ENCODE assay signal across 8 cellular contexts in genomic region chr5:176447982-176448608, GRCh38. TPM values are rescaled to one million over a fixed set of nuclear protein-coding genes. Genes with fewer than 3 reads are reported as not detected.
DNase-seq lines count a peak whose midpoint lies in the region; ATAC-seq and TF ChIP-seq lines count a peak whose summit lies in the region.

A gene with protein sequence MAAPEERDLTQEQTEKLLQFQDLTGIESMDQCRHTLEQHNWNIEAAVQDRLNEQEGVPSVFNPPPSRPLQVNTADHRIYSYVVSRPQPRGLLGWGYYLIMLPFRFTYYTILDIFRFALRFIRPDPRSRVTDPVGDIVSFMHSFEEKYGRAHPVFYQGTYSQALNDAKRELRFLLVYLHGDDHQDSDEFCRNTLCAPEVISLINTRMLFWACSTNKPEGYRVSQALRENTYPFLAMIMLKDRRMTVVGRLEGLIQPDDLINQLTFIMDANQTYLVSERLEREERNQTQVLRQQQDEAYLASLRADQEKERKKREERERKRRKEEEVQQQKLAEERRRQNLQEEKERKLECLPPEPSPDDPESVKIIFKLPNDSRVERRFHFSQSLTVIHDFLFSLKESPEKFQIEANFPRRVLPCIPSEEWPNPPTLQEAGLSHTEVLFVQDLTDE (plus strand): TSS chr5:176448385. CDS start chr5:176448408, 23 bp downstream.

- H3K4me3 ChIP-seq in astrocyte of the cerebellum (ENCODE audit: low read depth, low read length), result peak within 1 kb of the TSS; percentile 99
- peak within 1 kb of the TSS; percentile 100 for H3K4me3 ChIP-seq in rectal smooth muscle tissue (ENCODE audit: low read length)
- H3K4me3 ChIP-seq in aorta (ENCODE audit: low read length in 2 of 2), result peak within 1 kb of the TSS; percentile 68 to 95

- ATAC-seq in GM18508 (IDR thresholded peaks at IDR 0.05; ENCODE audit: insufficient read depth, unreplicated experiment) (peak; percentile 86), HG03025 (IDR thresholded peaks at IDR 0.05; ENCODE audit: low FRiP score, unreplicated experiment) (peak; percentile 92), aorta (ENCODE audit: low FRiP score) (peak; percentile 99)

- peak within 1 kb of the TSS; percentile 97 for H3K27ac ChIP-seq in rectal smooth muscle tissue (ENCODE audit: low read depth, low read length)
- H3K27ac ChIP-seq in aorta (ENCODE audit: low read depth in 1 of 2, low read length in 2 of 2), result peak within 1 kb of the TSS; percentile 77 to 93

- H3K9ac ChIP-seq in rectal smooth muscle tissue (ENCODE audit: low read length), result peak within 1 kb of the TSS; percentile 98

- whole genome bisulfite sequencing in aorta, 2 donors, result 0% methylated on average over 40 to 49 of the region's 49 CpGs

- H3K9me3 ChIP-seq in aorta (ENCODE audit: control insufficient read depth, low read length), result no peaks in the 10 kb centered on the region

- H3K27me3 ChIP-seq in rectal smooth muscle tissue (ENCODE audit: control insufficient read depth, insufficient read depth, low read length), result no peaks in the 10 kb centered on the region
- H3K27me3 ChIP-seq in aorta (ENCODE audit: control insufficient read depth in 1 of 2, insufficient read depth in 2 of 2, low read length in 1 of 2), result no peaks in the 10 kb centered on the region

- H3K4me1 ChIP-seq in rectal smooth muscle tissue (ENCODE audit: control insufficient read depth, insufficient read depth, low read length) (peaks cover 11% of the 10 kb centered on the region), aorta (ENCODE audit: control insufficient read depth in 1 of 2, insufficient read depth in 2 of 2, low read length in 2 of 2) (peaks cover 0 to 1% of the 10 kb centered on the region in 2 donors)

- peak; percentile 98 for TF ChIP-seq CTCF in astrocyte of the cerebellum (IDR thresholded peaks at IDR 0.05; ENCODE audit: low read depth, low read length, missing control alignments)

- intact Hi-C loops in aorta (cut with DNase I), result loop anchor here (1.0 to 5.0 kb wide), 3 partner anchors 31 to 89 kb away; partner anchors contain the start of genes CLTB (in 2 of the 2) and RNF44 (in 1 of the 2)

- in situ Hi-C loops in astrocyte of the cerebellum (cut with HindIII; ENCODE audit: low sequenced_read_pairs), result no loop called here

- DNase-seq in NCI-H2029 treated with DMSO at 0.1 percent for 48 hours (lab: John Stamatoyannopoulos, UW) (peak; percentile 96), T-helper 9 cell (peak; percentile 97), astrocyte of the cerebellum (ENCODE audit: low read depth) (peak; percentile 99), hepatic stellate cell (ENCODE audit: low spot score) (peak; percentile 99), aorta (peak; percentile 98 to 99)

- peaks cover 2% of the 10 kb centered on the region for H3K36me3 ChIP-seq in rectal smooth muscle tissue (ENCODE audit: control insufficient read depth, insufficient read depth, low read length)
- no peaks in the 10 kb centered on the region for H3K36me3 ChIP-seq in aorta (ENCODE audit: control insufficient read depth in 1 of 2, insufficient read depth in 2 of 2, low read length in 1 of 2)

RNA-seq across cellular contexts. Expression of the gene that starts here (rescaled TPM):
- total RNA-seq in aorta, result 10 to 100 TPM; 27.5 to 31.4 TPM
- 10 to 100 TPM in 1 of 2 donors, 1 to 10 TPM in 1; 5.0 to 10.3 TPM for polyA plus RNA-seq in aorta

Comparison
In these comparisons a context has a peak if more than half of its experiments do, and no peak if none do; other contexts are left out.
1. Peak in every context shown above with its lines: DNase-seq, ATAC-seq, H3K4me3 ChIP-seq and H3K27ac ChIP-seq.